24 cellular contexts compared by ENCODE assay signal in genomic region chr20:44537993-44538392, GRCh38. TPM values are rescaled to one million over a fixed set of nuclear protein-coding genes. Genes with fewer than 3 reads are reported as not detected.
DNase-seq lines count a peak whose midpoint lies in the region; ATAC-seq, FAIRE-seq and TF ChIP-seq lines count a peak whose summit lies in the region.
"Had no signal": no experiment of that assay in that cellular context is flagged by ENCODE, and none has a peak within 500 bp of the region (broad histone marks: within the 10 kb centered on the region; RNA-seq: fewer than 3 reads in every experiment).

No MANE protein-coding gene starts in this region.

- no peaks in the 10 kb centered on the region for H3K27me3 Mint-ChIP-seq in activated T-cell treated with anti-CD3 and anti-CD28 coated beads, Interleukin-2, amount 50 U/mL, for 72 hours (ENCODE audit: low read depth)

- no peak overlapping the region for H3K4me3 ChIP-seq in fibroblast of mammary gland (ENCODE audit: control insufficient read depth, low read depth, low read length)
- H3K4me3 ChIP-seq in retinal pigment epithelial cell (ENCODE audit: low read length) = no peak overlapping the region
- H3K4me3 ChIP-seq: left lung, ovary, Peyer's patch had no signal

- no peaks in the 10 kb centered on the region for H3K9me3 Mint-ChIP-seq in activated T-cell treated with anti-CD3 and anti-CD28 coated beads, Interleukin-2, amount 50 U/mL, for 72 hours
- H3K9me3 Mint-ChIP-seq: activated CD4-positive, alpha-beta T cell treated with anti-CD3 and anti-CD28 coated beads, Interleukin-2, amount 10 ng/mL, durations not matched to agents 24 days and 14 days; CD4-positive, CD25-positive, alpha-beta regulatory T cell had no signal

- H3K4me1 Mint-ChIP-seq in activated T-cell treated with anti-CD3 and anti-CD28 coated beads, Interleukin-2, amount 50 U/mL, for 72 hours (ENCODE audit: low read depth) = peaks cover 10% of the 10 kb centered on the region
- H3K4me1 Mint-ChIP-seq: activated CD4-positive, alpha-beta T cell treated with anti-CD3 and anti-CD28 coated beads, Interleukin-2, amount 10 ng/mL, durations not matched to agents 24 days and 14 days; CD4-positive, CD25-positive, alpha-beta regulatory T cell had no signal

- no peak overlapping the region for H3K4me3 Mint-ChIP-seq in activated T-cell treated with anti-CD3 and anti-CD28 coated beads, Interleukin-2, amount 50 U/mL, for 72 hours
- H3K4me3 Mint-ChIP-seq: activated CD4-positive, alpha-beta T cell treated with anti-CD3 and anti-CD28 coated beads, Interleukin-2, amount 10 ng/mL, durations not matched to agents 24 days and 14 days; CD4-positive, CD25-positive, alpha-beta regulatory T cell had no signal

- no peak for ATAC-seq in activated T-cell treated with anti-CD3 and anti-CD28 coated beads, Interleukin-2, amount 50 U/mL, for 72 hours (replicated peaks in 1 of 2)
- ATAC-seq in GM18867 (IDR thresholded peaks at IDR 0.05; ENCODE audit: unreplicated experiment) = no peak
- ATAC-seq: left lung had no signal

- FAIRE-seq in GM19239 (lab: Jason Lieb, UNC) = no peak
- FAIRE-seq: endometrium, small intestine, TTC549 had no signal

- TF ChIP-seq CTCF in VCaP (conservative IDR thresholded peaks at IDR 0.05) = peak; percentile 37; the same call in 1 of the 2 replicates
- peak; percentile 33 for TF ChIP-seq CTCF in fibroblast of mammary gland (conservative IDR thresholded peaks at IDR 0.05; ENCODE audit: control insufficient read depth, insufficient read depth, low read depth, low read length)
- peak; percentile 24 for TF ChIP-seq CTCF in retinal pigment epithelial cell (conservative IDR thresholded peaks at IDR 0.05; ENCODE audit: low read depth, low read length)

- H3K27ac Mint-ChIP-seq in activated T-cell treated with anti-CD3 and anti-CD28 coated beads, Interleukin-2, amount 50 U/mL, for 72 hours = no peak overlapping the region
- H3K27ac Mint-ChIP-seq: activated CD4-positive, alpha-beta T cell treated with anti-CD3 and anti-CD28 coated beads, Interleukin-2, amount 10 ng/mL, durations not matched to agents 24 days and 14 days had no signal

- H3K36me3 Mint-ChIP-seq in activated T-cell treated with anti-CD3 and anti-CD28 coated beads, Interleukin-2, amount 50 U/mL, for 72 hours (ENCODE audit: insufficient read depth in 2 of 2) = no peaks in the 10 kb centered on the region
- H3K36me3 Mint-ChIP-seq: CD4-positive, CD25-positive, alpha-beta regulatory T cell had no signal

- H3K27ac ChIP-seq in VCaP = no peak overlapping the region
- H3K27ac ChIP-seq: 22Rv1, left lung, ovary, Peyer's patch had no signal

- DNase-seq in DMS 273 (lab: John Stamatoyannopoulos, UW; ENCODE audit: unreplicated experiment) (peak; percentile 28), DMS 273 treated with DMSO at 0.1 percent for 48 hours (lab: John Stamatoyannopoulos, UW) (no peak), fibroblast of mammary gland (ENCODE audit: low read depth) (no peak), retinal pigment epithelial cell (ENCODE audit: low read depth) (no peak), GM19239 (ENCODE audit: insufficient read length, low spot score) (no peak)
- DNase-seq in activated T-cell treated with anti-CD3 and anti-CD28 coated beads, Interleukin-2, amount 50 U/mL, for 72 hours = no peak
- DNase-seq: activated CD4-positive, alpha-beta T cell treated with anti-CD3 and anti-CD28 coated beads, Interleukin-2, amount 10 ng/mL, durations not matched to agents 24 days and 14 days; activated CD8-positive, alpha-beta memory T cell treated with anti-CD3 and anti-CD28 coated beads, Interleukin-2, amount 50 U/mL, for 4 hours; activated gamma-delta T cell; amniotic stem cell; CD4-positive, CD25-positive, alpha-beta regulatory T cell; DMS53; left lung; NCI-H1436; ovary; Peyer's patch; small intestine; stimulated activated CD8-positive, alpha-beta memory T cell treated with anti-CD3 and anti-CD28 coated beads, Interleukin-4, amount 100 ng/mL, for 48 hours; SW 1271 had no signal

RNA-seq across cellular contexts. Expression of gene SERINC3, which starts 16.1 kb away (rescaled TPM):
- total RNA-seq in activated T-cell treated with anti-CD3 and anti-CD28 coated beads, Interleukin-2, amount 50 U/mL, for 72 hours = 10 to 100 TPM; 85.6 to 100.0 TPM

RNA-seq across cellular contexts. Expression of gene PKIG, which starts 44.4 kb away (rescaled TPM):
- total RNA-seq in activated T-cell treated with anti-CD3 and anti-CD28 coated beads, Interleukin-2, amount 50 U/mL, for 72 hours = 10 to 100 TPM; 10.3 to 13.6 TPM
